Comparison of ENCODE assay signal across 16 cellular contexts in genomic region chr7:47402941-47403340, GRCh38.
DNase-seq lines count a peak whose midpoint lies in the region; ATAC-seq and TF ChIP-seq lines count a peak whose summit lies in the region.
"Had no signal": no experiment of that assay in that cellular context is flagged by ENCODE, and none has a peak within 500 bp of the region (broad histone marks: within the 10 kb centered on the region; RNA-seq: fewer than 3 reads in every experiment).

No MANE protein-coding gene starts in this region.

- H2AFZ ChIP-seq in hepatocyte (no peak overlapping the region), osteoblast (ENCODE audit: low read length) (no peak overlapping the region)

- H3K27ac ChIP-seq in RWPE1 (peak overlapping the region; percentile 26), hepatocyte (peak overlapping the region; percentile 7), osteoblast (ENCODE audit: low read depth, low read length) (peak overlapping the region; percentile 44), urinary bladder (ENCODE audit: low read depth) (peak overlapping the region; percentile 11)

- ATAC-seq in GM19452 (IDR thresholded peaks at IDR 0.05; ENCODE audit: unreplicated experiment) (no peak), GM18873 (IDR thresholded peaks at IDR 0.05; ENCODE audit: low FRiP score, unreplicated experiment) (no peak)

- H4K20me1 ChIP-seq in hepatocyte (ENCODE audit: insufficient read depth, poor library complexity, severe bottlenecking), result no peaks in the 10 kb centered on the region
- peaks cover 59% of the 10 kb centered on the region for H4K20me1 ChIP-seq in osteoblast (ENCODE audit: insufficient read depth, low read length)

- 95% methylated on average over 10 of the region's 10 CpGs for WGBS in hepatocyte (ENCODE audit: low lambda C conversion rate, missing lambda C conversion rate)
- 81% methylated on average over 10 of the region's 10 CpGs for WGBS in urinary bladder

- H3K36me3 ChIP-seq in hepatocyte (replicated peaks; ENCODE audit: insufficient read depth, low read depth) (no peaks in the 10 kb centered on the region), osteoblast (ENCODE audit: insufficient read depth, low read length) (peaks cover 51% of the 10 kb centered on the region), urinary bladder (ENCODE audit: insufficient read depth) (no peaks in the 10 kb centered on the region)

- CTCF ChIA-PET in RWPE1 (lab: Yijun Ruan, JAX), result interaction anchor here (0.6 kb wide), 1 partner anchor 149 kb away, joined by 3 read pairs; no protein-coding TSS in a partner anchor

- POLR2A ChIA-PET in RWPE1 (lab: Yijun Ruan, JAX; ENCODE audit: low non-redundant PET), result no interaction called here

- TF ChIP-seq CTCF in RWPE1 (conservative IDR thresholded peaks at IDR 0.05; ENCODE audit: low read depth), result no peak
- no peak for TF ChIP-seq CTCF in hepatocyte (IDR thresholded peaks at IDR 0.05; ENCODE audit: poor library complexity)
- TF ChIP-seq CTCF in osteoblast (IDR thresholded peaks at IDR 0.05; ENCODE audit: extremely low read depth, low read depth, low read length), result no peak

- DNase-seq in RWPE1 (ENCODE audit: low spot score) (no peak), hepatocyte (ENCODE audit: low spot score) (no peak), osteoblast (ENCODE audit: insufficient read length, low spot score, missing footprints) (no peak)
- DNase-seq in NK-92 treated with Interleukin-12 subunit alpha and Interleukin-12 subunit beta, amount 100 ng/mL, for 24 hours (lab: John Stamatoyannopoulos, UW), result no peak
- DNase-seq: activated CD4-positive, alpha-beta T cell treated with anti-CD3 and anti-CD28 coated beads, Interleukin-2, amount 50 U/mL, for 48 hours; activated naive CD8-positive, alpha-beta T cell treated with anti-CD3 and anti-CD28 coated beads, Interleukin-2, amount 10 ng/mL, durations not matched to agents 7 days and 5 days; activated T-cell treated with anti-CD3 and anti-CD28 coated beads, Interleukin-2, amount 50 U/mL, for 48 hours; central memory CD4-positive, alpha-beta T cell; DMS 273 treated with DMSO at 0.1 percent for 48 hours; effector CD8-positive, alpha-beta T cell; NCI-H2081 treated with DMSO at 0.1 percent for 48 hours; NCI-H774; SW 1271 had no signal

- no peaks in the 10 kb centered on the region for H3K9me3 ChIP-seq in hepatocyte (ENCODE audit: low read depth)
- no peaks in the 10 kb centered on the region for H3K9me3 ChIP-seq in osteoblast (ENCODE audit: low read depth, low read length)

- H3K79me2 ChIP-seq in hepatocyte (peaks cover 35% of the 10 kb centered on the region), osteoblast (ENCODE audit: insufficient read depth, low read length) (no peaks in the 10 kb centered on the region)

- H3K4me3 ChIP-seq in hepatocyte, result no peak overlapping the region
- no peak overlapping the region for H3K4me3 ChIP-seq in osteoblast (ENCODE audit: insufficient read depth, low read length)
- no peak overlapping the region for H3K4me3 ChIP-seq in urinary bladder (ENCODE audit: low read depth, low read length)

- H3K4me1 ChIP-seq in hepatocyte (ENCODE audit: insufficient read depth) (peaks cover 8% of the 10 kb centered on the region), osteoblast (ENCODE audit: insufficient read depth, low read length) (peaks cover 39% of the 10 kb centered on the region), urinary bladder (ENCODE audit: insufficient read depth) (no peaks in the 10 kb centered on the region)

- no peaks in the 10 kb centered on the region for H3K9me2 ChIP-seq in hepatocyte (replicated peaks; ENCODE audit: insufficient read depth)

- H3K4me2 ChIP-seq in hepatocyte (no peak overlapping the region), osteoblast (ENCODE audit: insufficient read depth, low read length) (no peak overlapping the region)

- H3K27me3 ChIP-seq in hepatocyte (no peaks in the 10 kb centered on the region), osteoblast (ENCODE audit: insufficient read depth, low read length) (no peaks in the 10 kb centered on the region)
